In genomic region chr19:43563816-43564215, GRCh38 we compare ENCODE assay signal across 15 cellular contexts. TPM values are rescaled to one million over a fixed set of nuclear protein-coding genes. Genes with fewer than 3 reads are reported as not detected.
DNase-seq lines count a peak whose midpoint lies in the region; ATAC-seq and TF ChIP-seq lines count a peak whose summit lies in the region.
"Had no signal": no experiment of that assay in that cellular context is flagged by ENCODE, and none has a peak within 500 bp of the region (broad histone marks: within the 10 kb centered on the region; RNA-seq: fewer than 3 reads in every experiment).

No MANE protein-coding gene starts in this region.

- no peak overlapping the region for H3K9ac ChIP-seq in SK-N-SH

- H3K4me1 Mint-ChIP-seq in T-helper 2 cell treated with Interferon-gamma antibody and Interleukin-4, amounts not matched to agents 5 μg/mL and 100 μg/mL, for 36 hours (ENCODE audit: low read depth), result peaks cover 32% of the 10 kb centered on the region
- H3K4me1 Mint-ChIP-seq in brain, result peaks cover 6% of the 10 kb centered on the region

- no peak for TF ChIP-seq CTCF in brain (conservative IDR thresholded peaks at IDR 0.05)
- no peak for TF ChIP-seq CTCF in psoas muscle (IDR thresholded peaks at IDR 0.05)
- TF ChIP-seq CTCF in SK-N-SH (IDR thresholded peaks at IDR 0.05), result no peak

- WGBS in psoas muscle, 3 donors, result 82 to 87% (median 86%) methylated on average over 6 of the region's 6 CpGs
- 92% methylated on average over 6 of the region's 6 CpGs for WGBS in SK-N-SH (ENCODE audit: low lambda C conversion rate)

- H3K27ac Mint-ChIP-seq in T-helper 2 cell treated with Interferon-gamma antibody and Interleukin-4, amounts not matched to agents 5 μg/mL and 100 μg/mL, for 36 hours, result peak overlapping the region; percentile 85
- H3K27ac Mint-ChIP-seq in brain, result peak overlapping the region in 4 of 5 experiments; percentile 42 to 100 (median 74)

- H3K4me3 ChIP-seq in psoas muscle, result no peak overlapping the region
- H3K4me3 ChIP-seq in SK-N-SH (ENCODE audit: low read depth in 2 of 2, low read length in 1 of 2), result no peak overlapping the region

- H3K36me3 ChIP-seq in psoas muscle (ENCODE audit: insufficient read depth in 1 of 2, low read depth in 1 of 2) (peaks cover 0 to 16% of the 10 kb centered on the region in 2 donors), SK-N-SH (replicated peaks in 1 of 2; ENCODE audit: control insufficient read depth in 1 of 2, insufficient read depth in 2 of 2, low read length in 1 of 2) (peaks cover 0 to 11% of the 10 kb centered on the region in 2 experiments)

- TF ChIP-seq RAD21 in SK-N-SH (IDR thresholded peaks at IDR 0.05; ENCODE audit: low read length), result no peak

- no peak overlapping the region for H3K4me3 Mint-ChIP-seq in T-helper 2 cell treated with Interferon-gamma antibody and Interleukin-4, amounts not matched to agents 5 μg/mL and 100 μg/mL, for 36 hours
- H3K4me3 Mint-ChIP-seq in brain, result peak overlapping the region in 1 of 5 experiments; percentile 1

- H3K4me1 ChIP-seq in psoas muscle, result peaks cover 7% of the 10 kb centered on the region
- H3K4me1 ChIP-seq in SK-N-SH (ENCODE audit: control insufficient read depth in 1 of 2, insufficient read depth in 2 of 2, low read depth in 1 of 2, low read length in 1 of 2), result peaks cover 0 to 14% of the 10 kb centered on the region in 2 experiments; a peak in 1 of 4 replicates

- intact Hi-C loops in psoas muscle (cut with DNase I), result no loop called here

- H3K9me3 ChIP-seq in psoas muscle, result no peaks in the 10 kb centered on the region
- H3K9me3 ChIP-seq in SK-N-SH, result no peaks in the 10 kb centered on the region

- no peak for TF ChIP-seq EP300 in SK-N-SH (IDR thresholded peaks at IDR 0.05; ENCODE audit: borderline replicate concordance in 1 of 2, low read depth in 1 of 2, low read length in 1 of 2)

- no peak for DNase-seq in T-helper 2 cell treated with Interferon-gamma antibody and Interleukin-4, amounts not matched to agents 5 μg/mL and 100 μg/mL, for 36 hours (ENCODE audit: low spot score)
- DNase-seq in T-helper 2 cell (no peak), NCI-H69 (lab: John Stamatoyannopoulos, UW) (peak; percentile 33), psoas muscle (no peak), SK-N-SH (no peak)
- DNase-seq: 8988T, NCI-H1105 treated with DMSO at 0.1 percent for 48 hours, NCI-H510A treated with DMSO at 0.1 percent for 48 hours, right cardiac atrium had no signal

- H2AFZ ChIP-seq in SK-N-SH (ENCODE audit: low read depth), result no peak overlapping the region

- H3K27ac ChIP-seq in psoas muscle (peak overlapping the region; percentile 87), SK-N-SH (ENCODE audit: low read depth in 2 of 2, low read length in 1 of 2) (peak overlapping the region in 1 of 2 experiments; percentile 62; a peak in 1 of 4 replicates)

- ATAC-seq in psoas muscle (no peak), HG03439 (IDR thresholded peaks at IDR 0.05; ENCODE audit: unreplicated experiment) (no peak), GM18502 (IDR thresholded peaks at IDR 0.05; ENCODE audit: poor library complexity, unreplicated experiment) (no peak)
- ATAC-seq: Panc1, right cardiac atrium had no signal

- H3K27me3 ChIP-seq in psoas muscle (ENCODE audit: insufficient read depth in 3 of 3, low read length in 2 of 3) (no peaks in the 10 kb centered on the region), SK-N-SH (ENCODE audit: insufficient read depth) (no peaks in the 10 kb centered on the region)

- H4K20me1 ChIP-seq in SK-N-SH (ENCODE audit: insufficient read depth), result 0 out of 2 replicates have a peak, but pooled peaks cover 2% of the 10 kb centered on the region

- POLR2A ChIA-PET in SK-N-SH (lab: Yijun Ruan, JAX), result no interaction called here

- peaks cover 34% of the 10 kb centered on the region for H3K36me3 Mint-ChIP-seq in T-helper 2 cell treated with Interferon-gamma antibody and Interleukin-4, amounts not matched to agents 5 μg/mL and 100 μg/mL, for 36 hours (ENCODE audit: low read depth)
- H3K36me3 Mint-ChIP-seq in brain, result peaks cover 45% of the 10 kb centered on the region

- no peaks in the 10 kb centered on the region for H3K9me3 Mint-ChIP-seq in T-helper 2 cell treated with Interferon-gamma antibody and Interleukin-4, amounts not matched to agents 5 μg/mL and 100 μg/mL, for 36 hours
- peaks cover 0 to 4% (median 0%) of the 10 kb centered on the region in 5 experiments for H3K9me3 Mint-ChIP-seq in brain

- H3K9me2 ChIP-seq in SK-N-SH, result no peaks in the 10 kb centered on the region

- H3F3A ChIP-seq in SK-N-SH (replicated peaks; ENCODE audit: insufficient read depth), result peaks cover 16% of the 10 kb centered on the region

- CTCF ChIA-PET in SK-N-SH (lab: Yijun Ruan, JAX), result interaction anchor here (1.4 to 2.7 kb wide), 3 partner anchors 9 to 117 kb away, joined by 3 to 21 read pairs (median 6); no protein-coding TSS in a partner anchor

- no peaks in the 10 kb centered on the region for H3K27me3 Mint-ChIP-seq in T-helper 2 cell treated with Interferon-gamma antibody and Interleukin-4, amounts not matched to agents 5 μg/mL and 100 μg/mL, for 36 hours (ENCODE audit: low read depth)
- H3K27me3 Mint-ChIP-seq in brain, result no peaks in the 10 kb centered on the region

- no peak overlapping the region for H3K4me2 ChIP-seq in SK-N-SH

- peaks cover 31% of the 10 kb centered on the region; the same call in 1 of the 2 replicates for H3K79me2 ChIP-seq in SK-N-SH (ENCODE audit: insufficient read depth)

TF ChIP-seq in SK-N-SH, 30 proteins besides CTCF, POLR2A, EP300 and RAD21 (continues in another document):
- TF ChIP-seq CHD2 (IDR thresholded peaks at IDR 0.05; ENCODE audit: low read length, partially characterized antibody) (no peak), RCOR1 (IDR thresholded peaks at IDR 0.05; ENCODE audit: low read length) (no peak), TAF1 (IDR thresholded peaks at IDR 0.05; ENCODE audit: borderline replicate concordance, low read depth, low read length) (no peak), MXI1 (IDR thresholded peaks at IDR 0.05; ENCODE audit: low read depth, low read length) (no peak), RXRA (IDR thresholded peaks at IDR 0.05; ENCODE audit: borderline replicate concordance, low read depth) (no peak), MEF2A (IDR thresholded peaks at IDR 0.05; ENCODE audit: borderline replicate concordance, low read depth) (no peak), FOXM1 (IDR thresholded peaks at IDR 0.05; ENCODE audit: low read depth) (no peak), PBX3 (IDR thresholded peaks at IDR 0.05) (no peak), EZH2phosphoT487 (IDR thresholded peaks at IDR 0.05; ENCODE audit: borderline replicate concordance, low read depth) (no peak), GABPA (IDR thresholded peaks at IDR 0.05; ENCODE audit: low read depth) (no peak), NFIC (IDR thresholded peaks at IDR 0.05; ENCODE audit: borderline replicate concordance) (no peak)

RNA-seq across cellular contexts. Expression of gene XRCC1, which starts 11.5 kb away (rescaled TPM):
- 73.4 TPM for polyA plus RNA-seq in brain (ENCODE audit: insufficient read depth, low read depth, low replicate concordance)
- 10 to 100 TPM; 12.7 to 22.1 (median 14.8) TPM for total RNA-seq in psoas muscle
- polyA plus RNA-seq in psoas muscle, result 10 to 100 TPM; 13.5 to 21.6 (median 14.1) TPM
- 24.7 and 30.3 TPM in 2 replicates for polyA plus RNA-seq in SK-N-SH (2012; rRNA removed)
- polyA plus RNA-seq in SK-N-SH (2012; cell fraction: cytosol; rRNA removed), result 13.2 and 16.4 TPM in 2 replicates
- polyA plus RNA-seq in SK-N-SH (2012; cell fraction: nucleus; rRNA removed), result 20.2 and 25.7 TPM in 2 replicates

RNA-seq across cellular contexts. Expression of gene PINLYP, which starts 11.8 kb away (rescaled TPM):
- polyA plus RNA-seq in brain (ENCODE audit: insufficient read depth, low read depth, low replicate concordance) (22.6 TPM), psoas muscle (1 to 10 TPM in 1 of 3 donors, under 1 TPM in 2; 0.66 to 1.3 (median 0.90) TPM), SK-N-SH (2012; rRNA removed) (5.5 and 6.5 TPM in 2 replicates)
- 1 to 10 TPM in 1 of 4 donors, under 1 TPM in 2, not detected in 1; 0.66 to 1.1 (median 0.86) TPM for total RNA-seq in psoas muscle
- polyA plus RNA-seq in SK-N-SH (2012; cell fraction: cytosol; rRNA removed), result 2.8 and 5.4 TPM in 2 replicates
- 8.0 and 9.2 TPM in 2 replicates for polyA plus RNA-seq in SK-N-SH (2012; cell fraction: nucleus; rRNA removed)

RNA-seq across cellular contexts. Expression of gene ZNF575, which starts 30.8 kb away (rescaled TPM):
- 4.1 TPM for polyA plus RNA-seq in brain (ENCODE audit: insufficient read depth, low read depth, low replicate concordance)
- 1 to 10 TPM in 3 of 4 donors, under 1 TPM in 1; 0.40 to 1.6 (median 1.2) TPM for total RNA-seq in psoas muscle
- polyA plus RNA-seq in psoas muscle, result 1 to 10 TPM in 1 of 3 donors, under 1 TPM in 2; 0.23 to 1.1 (median 0.35) TPM
- 0.31 and 1.0 TPM in 2 replicates for polyA plus RNA-seq in SK-N-SH (2012; rRNA removed)
- polyA plus RNA-seq in SK-N-SH (2012; cell fraction: cytosol; rRNA removed), result 0.46 and 0.85 TPM in 2 replicates
- 1.9 and 3.7 TPM in 2 replicates for polyA plus RNA-seq in SK-N-SH (2012; cell fraction: nucleus; rRNA removed)
- total RNA-seq: HT1080, kidney epithelial cell had no signal

RNA-seq across cellular contexts. Expression of gene IRGQ, which starts 32.1 kb away (rescaled TPM):
- polyA plus RNA-seq in brain (ENCODE audit: insufficient read depth, low read depth, low replicate concordance) (7.8 TPM), psoas muscle (10 to 100 TPM in 2 of 3 donors, 1 to 10 TPM in 1; 5.5 to 23.3 (median 11.9) TPM), SK-N-SH (2012; rRNA removed) (8.4 and 10.8 TPM in 2 replicates)
- 10 to 100 TPM; 16.3 to 26.9 (median 22.4) TPM for total RNA-seq in psoas muscle
- polyA plus RNA-seq in SK-N-SH (2012; cell fraction: cytosol; rRNA removed), result 9.4 and 10.2 TPM in 2 replicates
- polyA plus RNA-seq in SK-N-SH (2012; cell fraction: nucleus; rRNA removed), result 27.5 and 30.0 TPM in 2 replicates

RNA-seq across cellular contexts. Expression of gene ZNF576, which starts 32.6 kb away (rescaled TPM):
- 17.1 TPM for polyA plus RNA-seq in brain (ENCODE audit: insufficient read depth, low read depth, low replicate concordance)
- 10 to 100 TPM; 10.3 to 16.2 (median 15.9) TPM for total RNA-seq in psoas muscle
- polyA plus RNA-seq in psoas muscle, result 10 to 100 TPM; 14.6 to 22.7 (median 22.4) TPM
- polyA plus RNA-seq in SK-N-SH (2012; rRNA removed), result 12.8 and 13.6 TPM in 2 replicates
- 7.0 and 9.4 TPM in 2 replicates for polyA plus RNA-seq in SK-N-SH (2012; cell fraction: cytosol; rRNA removed)
- 8.4 and 9.5 TPM in 2 replicates for polyA plus RNA-seq in SK-N-SH (2012; cell fraction: nucleus; rRNA removed)
